ENCODE assay signal across 2 cellular contexts in the genomic region with DNA sequence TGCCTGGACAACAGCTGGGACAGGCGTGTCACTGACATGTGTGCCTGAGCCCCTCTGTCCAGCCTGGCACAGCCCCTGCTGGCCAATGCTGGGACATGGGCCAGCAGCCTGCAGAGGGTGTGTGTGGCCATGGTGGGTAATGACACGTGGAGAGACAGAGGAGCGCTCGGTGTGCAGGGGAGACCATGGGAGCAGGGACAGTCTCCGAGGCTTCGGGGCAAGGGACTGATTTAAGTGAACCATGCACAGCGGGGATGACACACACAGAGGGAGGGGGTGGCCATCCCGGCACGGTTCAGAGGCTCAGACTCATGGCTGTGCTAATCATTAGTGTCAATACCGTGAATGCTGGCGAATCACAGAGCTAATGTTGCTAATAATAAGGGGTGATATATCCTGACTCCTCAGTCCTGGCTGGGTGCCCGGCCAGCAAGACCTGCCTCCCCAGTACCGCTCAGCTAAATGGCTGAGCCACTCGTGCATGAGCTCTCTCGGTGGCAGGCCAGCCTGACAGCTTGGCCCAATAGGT.
TF ChIP-seq lines count a peak whose summit lies in the region.

No MANE protein-coding gene starts in this region.

TF ChIP-seq in K562, 482 proteins besides CTCF, POLR2A, EP300 and RAD21:
- TF ChIP-seq ETV6 (IDR thresholded peaks at IDR 0.05; ENCODE audit: borderline replicate concordance in 1 of 2, low read depth in 2 of 2, low read length in 1 of 2) (no peak), ETV6 (CRISPR knock-in tag; IDR thresholded peaks at IDR 0.05; ENCODE audit: borderline replicate concordance) (no peak), KAT8 (IDR thresholded peaks at IDR 0.05; ENCODE audit: low read depth) (no peak)

TF ChIP-seq in GM12891, 5 proteins besides CTCF, POLR2A, EP300 and RAD21 (continued from another document):
- TF ChIP-seq POU2F2 (IDR thresholded peaks at IDR 0.05; ENCODE audit: low read depth, low read length) (no peak), SPI1 (IDR thresholded peaks at IDR 0.05; ENCODE audit: low read depth, low read length) (no peak), POLR2AphosphoS5 (IDR thresholded peaks at IDR 0.05; ENCODE audit: low read depth, low read length) (no peak), PAX5 (IDR thresholded peaks at IDR 0.05; ENCODE audit: insufficient read depth, low read length, severe bottlenecking) (no peak)
